In genomic region chr2:208033701-208034502, GRCh38 we compare ENCODE assay signal across 1 cellular context.
TF ChIP-seq lines count a peak whose summit lies in the region.

No MANE protein-coding gene starts in this region.

TF ChIP-seq in A549, 52 proteins besides CTCF, POLR2A, EP300 and RAD21 (continued from another document):
- TF ChIP-seq MAFK (IDR thresholded peaks at IDR 0.05; ENCODE audit: partially characterized antibody): no peak
- TF ChIP-seq FOSL2 (IDR thresholded peaks at IDR 0.05): no peak
- TF ChIP-seq FOSL2 (CRISPR knock-in tag; IDR thresholded peaks at IDR 0.05): peak; percentile 31; the same call in 1 of the 2 replicates
